In genomic region chr5:170141196-170141595, GRCh38 we compare ENCODE assay signal across 9 cellular contexts. TPM values are rescaled to one million over a fixed set of nuclear protein-coding genes. Genes with fewer than 3 reads are reported as not detected.
"Had no signal": no experiment of that assay in that cellular context is flagged by ENCODE, and none has a peak within 500 bp of the region (broad histone marks: within the 10 kb centered on the region; RNA-seq: fewer than 3 reads in every experiment).

No MANE protein-coding gene starts in this region.

RNA-seq across cellular contexts. Expression of gene FOXI1, which starts 35.5 kb away (rescaled TPM):
- total RNA-seq: activated T-cell treated with anti-CD3 and anti-CD28 coated beads, Interleukin-2, amount 50 U/mL, for 72 hours; aorta; gastrocnemius medialis; heart right ventricle; liver; naive thymus-derived CD8-positive, alpha-beta T cell; osteocyte; psoas muscle had no signal
- polyA plus RNA-seq: aorta; heart right ventricle; immature natural killer cell; liver; naive thymus-derived CD8-positive, alpha-beta T cell; psoas muscle had no signal
